In the genomic region with DNA sequence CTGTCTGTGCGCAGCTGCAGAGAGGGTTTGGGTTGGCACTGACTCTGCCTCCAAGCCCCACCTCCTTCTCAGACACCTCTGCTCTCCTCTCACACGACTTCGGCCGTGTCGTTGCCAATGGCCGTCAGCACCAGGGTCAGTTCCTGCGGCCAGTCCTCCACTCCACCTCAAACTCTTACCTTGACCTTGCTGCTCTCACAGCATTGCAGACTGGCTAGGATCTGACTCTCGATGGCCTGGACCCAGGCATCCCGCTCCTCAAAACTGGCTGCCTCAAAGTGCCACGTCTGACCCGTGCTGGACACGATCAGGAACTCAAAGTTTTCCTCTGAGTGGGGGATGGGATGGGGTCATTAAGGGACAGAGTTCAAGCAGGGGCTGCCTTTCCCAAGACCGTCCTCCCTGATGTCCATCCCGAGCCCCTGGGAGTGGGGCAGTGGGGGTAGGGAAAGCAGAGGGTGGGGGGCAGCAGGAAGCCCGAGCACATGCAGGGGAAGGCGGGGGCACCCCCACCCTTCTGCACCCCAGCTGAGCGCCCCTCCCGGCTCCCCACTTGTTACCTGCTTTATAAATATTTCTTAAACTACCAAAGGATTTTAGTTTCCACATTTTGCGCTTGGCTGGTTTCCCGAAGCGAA, we compare ENCODE assay signal across 14 cellular contexts. TPM values are rescaled to one million over a fixed set of nuclear protein-coding genes. Genes with fewer than 3 reads are reported as not detected.
DNase-seq lines count a peak whose midpoint lies in the region; TF ChIP-seq lines count a peak whose summit lies in the region.
"Had no signal": no experiment of that assay in that cellular context is flagged by ENCODE, and none has a peak within 500 bp of the region (broad histone marks: within the 10 kb centered on the region; RNA-seq: fewer than 3 reads in every experiment).

No MANE protein-coding gene starts in this region.

- no peak overlapping the region for H3K4me2 ChIP-seq in OCI-LY7 (ENCODE audit: low read length)

- H3K27me3 Mint-ChIP-seq in T-helper 1 cell treated with Interleukin-12 subunit alpha and Interleukin-12 subunit beta and Interleukin-4 antibody, amounts not matched to agents 30 μg/mL and 1 μg/mL, for 36 hours (ENCODE audit: low read depth), result no peaks in the 10 kb centered on the region

- peaks cover 43% of the 10 kb centered on the region for H3K36me3 Mint-ChIP-seq in T-helper 1 cell treated with Interleukin-12 subunit alpha and Interleukin-12 subunit beta and Interleukin-4 antibody, amounts not matched to agents 30 μg/mL and 1 μg/mL, for 36 hours (ENCODE audit: low read depth)

- H2AFZ ChIP-seq in OCI-LY7 (ENCODE audit: low read length), result no peak overlapping the region

- no peaks in the 10 kb centered on the region for H4K20me1 ChIP-seq in OCI-LY7 (ENCODE audit: insufficient read depth, low read length)

- H3K4me3 Mint-ChIP-seq in T-helper 1 cell treated with Interleukin-12 subunit alpha and Interleukin-12 subunit beta and Interleukin-4 antibody, amounts not matched to agents 30 μg/mL and 1 μg/mL, for 36 hours, result no peak overlapping the region
- H3K4me3 Mint-ChIP-seq: T-helper 2 cell treated with Interferon-gamma antibody and Interleukin-4, amounts not matched to agents 5 μg/mL and 100 μg/mL, for 36 hours had no signal

- POLR2A ChIA-PET in OCI-LY7 (lab: Charles Lee), result interaction anchor here (1.3 kb wide), 1 partner anchor 51 kb away, joined by 3 read pairs; no protein-coding TSS in a partner anchor

- peaks cover 6% of the 10 kb centered on the region for H3K4me1 Mint-ChIP-seq in T-helper 1 cell treated with Interleukin-12 subunit alpha and Interleukin-12 subunit beta and Interleukin-4 antibody, amounts not matched to agents 30 μg/mL and 1 μg/mL, for 36 hours (ENCODE audit: low read depth)

- H3K9me3 ChIP-seq in iPS-18c (ENCODE audit: control insufficient read depth, insufficient read depth, low read length) (no peaks in the 10 kb centered on the region), OCI-LY7 (ENCODE audit: low read length) (no peaks in the 10 kb centered on the region)
- H3K9me3 ChIP-seq: ascending aorta, heart left ventricle, tibial nerve had no signal

- no peaks in the 10 kb centered on the region for H3K9me3 Mint-ChIP-seq in T-helper 1 cell treated with Interleukin-12 subunit alpha and Interleukin-12 subunit beta and Interleukin-4 antibody, amounts not matched to agents 30 μg/mL and 1 μg/mL, for 36 hours
- H3K9me3 Mint-ChIP-seq: T-helper 2 cell treated with Interferon-gamma antibody and Interleukin-4, amounts not matched to agents 5 μg/mL and 100 μg/mL, for 36 hours had no signal

- DNase-seq in T-helper 1 cell (no peak), posterior vena cava (ENCODE audit: low spot score) (peak; percentile 59), OCI-LY7 (ENCODE audit: low spot score) (no peak), KG1 (lab: John Stamatoyannopoulos, UW) (no peak), HuH-7 (ENCODE audit: low spot score) (no peak)
- DNase-seq: Kasumi-1, NCI-H2081 treated with DMSO at 0.1 percent for 48 hours had no signal

- H3K4me3 ChIP-seq in iPS-18c (ENCODE audit: insufficient read depth, low read depth, low read length) (peak overlapping the region; percentile 40; the same call in 1 of the 2 replicates), OCI-LY7 (ENCODE audit: low read depth, low read length, poor library complexity, severe bottlenecking) (no peak overlapping the region)

- H3K4me1 ChIP-seq in OCI-LY7 (ENCODE audit: insufficient read depth, low read length, poor library complexity, severe bottlenecking), result peaks cover 8% of the 10 kb centered on the region

- H3K9me2 ChIP-seq in OCI-LY7 (ENCODE audit: insufficient read depth, low read length), result no peaks in the 10 kb centered on the region

- intact Hi-C loops in posterior vena cava (cut with DNase I) (no loop called here), OCI-LY7 (cut with micrococcal nuclease; ENCODE audit: unreplicated experiment) (no loop called here)

- CTCF ChIA-PET in OCI-LY7 (lab: Charles Lee; ENCODE audit: unreplicated experiment), result no interaction called here

- BruUV-seq in OCI-LY7 (replicated peaks; lab: Mats Ljungman, UMichigan), result no TSS peak

- H3K27ac ChIP-seq in OCI-LY7 (ENCODE audit: low read depth, low read length, poor library complexity, severe bottlenecking), result no peak overlapping the region
- H3K27ac ChIP-seq: ascending aorta had no signal

- H3K79me2 ChIP-seq in OCI-LY7 (ENCODE audit: insufficient read depth, low read depth, low read length), result no peaks in the 10 kb centered on the region

- peak overlapping the region; percentile 52 for H3K27ac Mint-ChIP-seq in T-helper 1 cell treated with Interleukin-12 subunit alpha and Interleukin-12 subunit beta and Interleukin-4 antibody, amounts not matched to agents 30 μg/mL and 1 μg/mL, for 36 hours

- TF ChIP-seq CTCF in OCI-LY7 (conservative IDR thresholded peaks at IDR 0.05; ENCODE audit: low read length), result no peak

- peaks cover 58% of the 10 kb centered on the region for H3K36me3 ChIP-seq in OCI-LY7 (ENCODE audit: insufficient read depth, low read length)
- H3K36me3 ChIP-seq: ascending aorta, tibial nerve had no signal

TF ChIP-seq in PFSK-1, 5 proteins besides CTCF, POLR2A, EP300 and RAD21:
- TF ChIP-seq FOXP2 (optimal IDR thresholded peaks at IDR 0.05; ENCODE audit: borderline replicate concordance, extremely low read depth, extremely low read length, insufficient read depth), result no peak
- TF ChIP-seq, protein P1, sequence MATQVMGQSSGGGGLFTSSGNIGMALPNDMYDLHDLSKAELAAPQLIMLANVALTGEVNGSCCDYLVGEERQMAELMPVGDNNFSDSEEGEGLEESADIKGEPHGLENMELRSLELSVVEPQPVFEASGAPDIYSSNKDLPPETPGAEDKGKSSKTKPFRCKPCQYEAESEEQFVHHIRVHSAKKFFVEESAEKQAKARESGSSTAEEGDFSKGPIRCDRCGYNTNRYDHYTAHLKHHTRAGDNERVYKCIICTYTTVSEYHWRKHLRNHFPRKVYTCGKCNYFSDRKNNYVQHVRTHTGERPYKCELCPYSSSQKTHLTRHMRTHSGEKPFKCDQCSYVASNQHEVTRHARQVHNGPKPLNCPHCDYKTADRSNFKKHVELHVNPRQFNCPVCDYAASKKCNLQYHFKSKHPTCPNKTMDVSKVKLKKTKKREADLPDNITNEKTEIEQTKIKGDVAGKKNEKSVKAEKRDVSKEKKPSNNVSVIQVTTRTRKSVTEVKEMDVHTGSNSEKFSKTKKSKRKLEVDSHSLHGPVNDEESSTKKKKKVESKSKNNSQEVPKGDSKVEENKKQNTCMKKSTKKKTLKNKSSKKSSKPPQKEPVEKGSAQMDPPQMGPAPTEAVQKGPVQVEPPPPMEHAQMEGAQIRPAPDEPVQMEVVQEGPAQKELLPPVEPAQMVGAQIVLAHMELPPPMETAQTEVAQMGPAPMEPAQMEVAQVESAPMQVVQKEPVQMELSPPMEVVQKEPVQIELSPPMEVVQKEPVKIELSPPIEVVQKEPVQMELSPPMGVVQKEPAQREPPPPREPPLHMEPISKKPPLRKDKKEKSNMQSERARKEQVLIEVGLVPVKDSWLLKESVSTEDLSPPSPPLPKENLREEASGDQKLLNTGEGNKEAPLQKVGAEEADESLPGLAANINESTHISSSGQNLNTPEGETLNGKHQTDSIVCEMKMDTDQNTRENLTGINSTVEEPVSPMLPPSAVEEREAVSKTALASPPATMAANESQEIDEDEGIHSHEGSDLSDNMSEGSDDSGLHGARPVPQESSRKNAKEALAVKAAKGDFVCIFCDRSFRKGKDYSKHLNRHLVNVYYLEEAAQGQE (IDR thresholded peaks at IDR 0.05; ENCODE audit: insufficient read depth in 1 of 2, low read depth in 2 of 2, low read length in 2 of 2), result peak; percentile 69 to 84
TF ChIP-seq in PFSK-1: peak in this region for 1.

RNA-seq across cellular contexts. Expression of a gene that starts 10.7 kb away (rescaled TPM):
- 0.72 TPM for polyA plus RNA-seq in PFSK-1 (2012; ENCODE audit: insufficient read length, low read depth)
- total RNA-seq in posterior vena cava (1 to 10 TPM; 1.8 to 2.2 TPM), OCI-LY7 (2022) (26.5 and 28.8 TPM in 2 replicates)
- 10.7 and 14.8 TPM in 2 replicates for total RNA-seq in OCI-LY7 (2014; rRNA removed; shearing (Covaris generic))

RNA-seq across cellular contexts. Expression of a gene that starts 17.0 kb away (rescaled TPM):
- 7.2 TPM for polyA plus RNA-seq in PFSK-1 (2012; ENCODE audit: insufficient read length, low read depth)
- total RNA-seq in posterior vena cava (10 to 100 TPM; 20.1 to 26.3 TPM), OCI-LY7 (2022) (6.3 and 6.4 TPM in 2 replicates)
- 0.80 and 2.4 TPM in 2 replicates for total RNA-seq in OCI-LY7 (2014; rRNA removed; shearing (Covaris generic))

RNA-seq across cellular contexts. Expression of a gene that starts 24.2 kb away (rescaled TPM):
- polyA plus RNA-seq in PFSK-1 (2012; ENCODE audit: insufficient read length, low read depth), result 387 TPM
- 10 to 100 TPM; 65.3 to 66.0 TPM for total RNA-seq in posterior vena cava
- 272 and 280 TPM in 2 replicates for total RNA-seq in OCI-LY7 (2014; rRNA removed; shearing (Covaris generic))
- 172 and 192 TPM in 2 replicates for total RNA-seq in OCI-LY7 (2022)

RNA-seq across cellular contexts. Expression of a gene that starts 27.0 kb away (rescaled TPM):
- polyA plus RNA-seq in PFSK-1 (2012; ENCODE audit: insufficient read length, low read depth), result 20.5 TPM
- 1 to 10 TPM; 7.4 to 9.4 TPM for total RNA-seq in posterior vena cava
- 29.3 and 29.4 TPM in 2 replicates for total RNA-seq in OCI-LY7 (2014; rRNA removed; shearing (Covaris generic))
- 46.2 and 47.7 TPM in 2 replicates for total RNA-seq in OCI-LY7 (2022)

RNA-seq across cellular contexts. Expression of a gene that starts 33.9 kb away (rescaled TPM):
- 162 TPM for polyA plus RNA-seq in PFSK-1 (2012; ENCODE audit: insufficient read length, low read depth)
- total RNA-seq in posterior vena cava (100 to 1,000 TPM; 186 to 279 TPM), OCI-LY7 (2022) (109 and 112 TPM in 2 replicates)
- 82.6 and 104 TPM in 2 replicates for total RNA-seq in OCI-LY7 (2014; rRNA removed; shearing (Covaris generic))
